ENCODE assay signal across 9 cellular contexts in genomic region chr7:142741932-142742331, GRCh38. TPM values are rescaled to one million over a fixed set of nuclear protein-coding genes. Genes with fewer than 3 reads are reported as not detected.
"Had no signal": no experiment of that assay in that cellular context is flagged by ENCODE, and none has a peak within 500 bp of the region (broad histone marks: within the 10 kb centered on the region; RNA-seq: fewer than 3 reads in every experiment).

No MANE protein-coding gene starts in this region.

RNA-seq across cellular contexts. Expression of gene PRSS1, which starts 7.3 kb away (rescaled TPM):
- total RNA-seq: activated B cell treated with CpG ODN at 0.5 μM for 24 hours; activated CD4-positive, alpha-beta memory T cell treated with anti-CD3 and anti-CD28 coated beads for 36 hours; activated naive CD4-positive, alpha-beta T cell treated with anti-CD3 and anti-CD28 coated beads for 36 hours; activated naive CD4-positive, alpha-beta T cell treated with anti-CD3 and anti-CD28 coated beads, Interleukin-2, amount 50 U/mL, for 72 hours; activated T-helper 1 cell treated with anti-CD3 and anti-CD28 coated beads, Interleukin-12 subunit alpha, Interleukin-12 subunit beta, Interleukin-2, Interleukin-4 antibody, amounts not matched to agents 30 ng/mL and 10 ng/mL and 1 ng/mL, durations not matched to agents 14 hours and 24 hours and 36 hours; IMR-90; M059J; PC-3; Peyer's patch had no signal
- polyA plus RNA-seq: IMR-90 had no signal

RNA-seq across cellular contexts. Expression of gene PRSS2, which starts 28.8 kb away (rescaled TPM):
- total RNA-seq: activated B cell treated with CpG ODN at 0.5 μM for 24 hours; activated CD4-positive, alpha-beta memory T cell treated with anti-CD3 and anti-CD28 coated beads for 36 hours; activated T-helper 1 cell treated with anti-CD3 and anti-CD28 coated beads, Interleukin-12 subunit alpha, Interleukin-12 subunit beta, Interleukin-2, Interleukin-4 antibody, amounts not matched to agents 30 ng/mL and 10 ng/mL and 1 ng/mL, durations not matched to agents 14 hours and 24 hours and 36 hours; IMR-90; M059J had no signal
- polyA plus RNA-seq: IMR-90 had no signal
